8 cellular contexts compared by ENCODE assay signal in the genomic region with DNA sequence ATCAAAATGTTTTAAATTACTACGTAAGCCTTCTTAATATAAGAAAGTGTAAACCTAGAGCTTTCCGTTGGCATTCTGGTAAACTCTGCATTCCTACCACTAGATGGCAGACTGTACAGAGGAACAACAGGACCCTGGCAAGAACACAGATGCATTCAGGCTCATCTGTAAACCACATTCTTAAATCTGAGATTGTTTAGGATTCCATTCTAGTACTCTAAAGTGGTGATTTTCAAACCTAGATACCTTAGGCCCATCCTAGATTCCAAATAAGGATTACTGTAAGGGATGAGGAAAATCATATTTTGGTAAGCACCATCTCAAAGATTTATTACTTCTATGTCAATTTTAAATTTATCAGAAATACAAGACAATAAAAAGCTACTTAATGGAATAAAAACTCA. TPM values are rescaled to one million over a fixed set of nuclear protein-coding genes. Genes with fewer than 3 reads are reported as not detected.
DNase-seq lines count a peak whose midpoint lies in the region; ATAC-seq and TF ChIP-seq lines count a peak whose summit lies in the region.

No MANE protein-coding gene starts in this region.

- peaks cover 18% of the 10 kb centered on the region for H3K36me3 Mint-ChIP-seq in activated CD4-positive, alpha-beta T cell treated with anti-CD3 and anti-CD28 coated beads, Interleukin-2, amount 10 ng/mL, durations not matched to agents 24 days and 14 days (ENCODE audit: low read depth)
- H3K36me3 Mint-ChIP-seq in naive thymus-derived CD4-positive, alpha-beta T cell: peaks cover 0 to 3% (median 0%) of the 10 kb centered on the region in 5 donors

- DNase-seq in D341Med (ENCODE audit: low spot score): peak; percentile 67
- DNase-seq in NCI-H446 (lab: John Stamatoyannopoulos, UW): peak; percentile 59 to 81
- DNase-seq in activated CD4-positive, alpha-beta T cell treated with anti-CD3 and anti-CD28 coated beads, Interleukin-2, amount 10 ng/mL, durations not matched to agents 24 days and 14 days: peak; percentile 88
- DNase-seq in esophagus muscularis mucosa (ENCODE audit: extremely low spot score): no peak
- DNase-seq in naive thymus-derived CD4-positive, alpha-beta T cell: peak in 7 of 9 donors; percentile 63 to 79 (median 71)
- no peak for DNase-seq in posterior vena cava (ENCODE audit: low spot score)

- peak; percentile 83 to 87 (median 86) for TF ChIP-seq CTCF in esophagus muscularis mucosa (IDR thresholded peaks at IDR 0.05)

- peak overlapping the region; percentile 45 for H3K4me3 Mint-ChIP-seq in activated CD4-positive, alpha-beta T cell treated with anti-CD3 and anti-CD28 coated beads, Interleukin-2, amount 10 ng/mL, durations not matched to agents 24 days and 14 days
- peak overlapping the region in 4 of 10 donors; percentile 1 to 8 (median 5) for H3K4me3 Mint-ChIP-seq in naive thymus-derived CD4-positive, alpha-beta T cell

- H3K27ac Mint-ChIP-seq in activated CD4-positive, alpha-beta T cell treated with anti-CD3 and anti-CD28 coated beads, Interleukin-2, amount 10 ng/mL, durations not matched to agents 24 days and 14 days: peak overlapping the region; percentile 73
- H3K27ac Mint-ChIP-seq in naive thymus-derived CD4-positive, alpha-beta T cell: peak overlapping the region in 7 of 9 donors; percentile 11 to 68 (median 38)

- peaks cover 84 to 91% (median 89%) of the 10 kb centered on the region in 4 donors for H3K4me1 ChIP-seq in esophagus muscularis mucosa
- peaks cover 19 to 54% of the 10 kb centered on the region in 2 donors for H3K4me1 ChIP-seq in naive thymus-derived CD4-positive, alpha-beta T cell (ENCODE audit: control insufficient read depth in 2 of 2, insufficient read depth in 2 of 2, low read length in 2 of 2)

- CTCF ChIA-PET in naive thymus-derived CD4-positive, alpha-beta T cell (lab: Charles Lee): interaction anchor here (0.5 to 4.5 kb wide), 17 partner anchors 9 to 348 kb away, joined by 3 to 94 read pairs (median 4); a partner anchor contains a TSS

- H3K36me3 ChIP-seq in esophagus muscularis mucosa: no peaks in the 10 kb centered on the region
- H3K36me3 ChIP-seq in naive thymus-derived CD4-positive, alpha-beta T cell (ENCODE audit: control insufficient read depth in 2 of 3, insufficient read depth in 3 of 3, low read length in 3 of 3): no peaks in the 10 kb centered on the region

- WGBS in esophagus muscularis mucosa: 0% methylated on average over 2 of the region's 2 CpGs

- peak; percentile 74 for ATAC-seq in GM19043 (IDR thresholded peaks at IDR 0.05; ENCODE audit: low read depth, unreplicated experiment)
- peak; percentile 69 for ATAC-seq in HG03342 (IDR thresholded peaks at IDR 0.05; ENCODE audit: unreplicated experiment)
- peak; percentile 98 for ATAC-seq in naive thymus-derived CD4-positive, alpha-beta T cell

- H3K4me3 ChIP-seq in esophagus muscularis mucosa: peak overlapping the region; percentile 20 to 49 (median 31)
- H3K4me3 ChIP-seq in naive thymus-derived CD4-positive, alpha-beta T cell (ENCODE audit: low read length): no peak overlapping the region

- TF ChIP-seq POLR2A in esophagus muscularis mucosa (IDR thresholded peaks at IDR 0.05; ENCODE audit: low read depth): no peak

- H3K27ac ChIP-seq in esophagus muscularis mucosa (replicated peaks in 1 of 4): peak overlapping the region; percentile 54 to 70 (median 68)
- H3K27ac ChIP-seq in naive thymus-derived CD4-positive, alpha-beta T cell (ENCODE audit: low read depth, low read length): peak overlapping the region; percentile 20

- H3K9me3 Mint-ChIP-seq in activated CD4-positive, alpha-beta T cell treated with anti-CD3 and anti-CD28 coated beads, Interleukin-2, amount 10 ng/mL, durations not matched to agents 24 days and 14 days: no peaks in the 10 kb centered on the region
- no peaks in the 10 kb centered on the region for H3K9me3 Mint-ChIP-seq in naive thymus-derived CD4-positive, alpha-beta T cell

- H3K27me3 ChIP-seq in esophagus muscularis mucosa: no peaks in the 10 kb centered on the region
- no peaks in the 10 kb centered on the region for H3K27me3 ChIP-seq in naive thymus-derived CD4-positive, alpha-beta T cell (ENCODE audit: control insufficient read depth in 2 of 2, insufficient read depth in 2 of 2, low read length in 2 of 2)

- TF ChIP-seq EP300 in esophagus muscularis mucosa (IDR thresholded peaks at IDR 0.05): no peak

- H3K27me3 Mint-ChIP-seq in activated CD4-positive, alpha-beta T cell treated with anti-CD3 and anti-CD28 coated beads, Interleukin-2, amount 10 ng/mL, durations not matched to agents 24 days and 14 days: no peaks in the 10 kb centered on the region
- no peaks in the 10 kb centered on the region for H3K27me3 Mint-ChIP-seq in naive thymus-derived CD4-positive, alpha-beta T cell

- H3K4me1 Mint-ChIP-seq in activated CD4-positive, alpha-beta T cell treated with anti-CD3 and anti-CD28 coated beads, Interleukin-2, amount 10 ng/mL, durations not matched to agents 24 days and 14 days: peaks cover 57% of the 10 kb centered on the region
- peaks cover 49 to 73% (median 67%) of the 10 kb centered on the region in 7 donors for H3K4me1 Mint-ChIP-seq in naive thymus-derived CD4-positive, alpha-beta T cell

- intact Hi-C loops in activated CD4-positive, alpha-beta T cell treated with anti-CD3 and anti-CD28 coated beads, Interleukin-2, amount 10 ng/mL, durations not matched to agents 24 days and 14 days (cut with micrococcal nuclease): loop anchor here (1.0 to 10.0 kb wide), 8 partner anchors 96 to 763 kb away; a partner anchor contains a TSS
- intact Hi-C loops in esophagus muscularis mucosa (cut with DNase I): loop anchor here (2.0 to 10.0 kb wide), 3 partner anchors 155 to 253 kb away; no protein-coding TSS in a partner anchor
- intact Hi-C loops in naive thymus-derived CD4-positive, alpha-beta T cell (cut with micrococcal nuclease): loop anchor here (1.0 to 5.0 kb wide), 14 partner anchors 21 to 447 kb away; a partner anchor contains a TSS
- intact Hi-C loops in posterior vena cava (cut with DNase I): loop anchor here in 1 of 2 donors (5.0 kb wide), 1 partner anchor 140 kb away; no protein-coding TSS in a partner anchor

- POLR2A ChIA-PET in naive thymus-derived CD4-positive, alpha-beta T cell (lab: Charles Lee): interaction anchor here (0.6 to 2.4 kb wide), 4 partner anchors 15 to 257 kb away, joined by 3 to 16 read pairs (median 4); a partner anchor contains a TSS

- H3K9me3 ChIP-seq in esophagus muscularis mucosa: no peaks in the 10 kb centered on the region
- no peaks in the 10 kb centered on the region for H3K9me3 ChIP-seq in naive thymus-derived CD4-positive, alpha-beta T cell (ENCODE audit: control insufficient read depth in 2 of 3, low read length in 3 of 3)

RNA-seq across cellular contexts. Expression of a gene that starts 26.9 kb away (rescaled TPM):
- 141 and 156 TPM in 2 replicates for total RNA-seq in activated CD4-positive, alpha-beta T cell treated with anti-CD3 and anti-CD28 coated beads, Interleukin-2, amount 10 ng/mL, durations not matched to agents 24 days and 14 days
- total RNA-seq in esophagus muscularis mucosa: 100 to 1,000 TPM; 228 to 281 (median 266) TPM
- 100 to 1,000 TPM in 4 of 5 experiments, 10 to 100 TPM in 1; 96.7 to 230 (median 102) TPM for total RNA-seq in naive thymus-derived CD4-positive, alpha-beta T cell
- polyA plus RNA-seq in naive thymus-derived CD4-positive, alpha-beta T cell: 10 to 100 TPM; 14.6 to 16.1 TPM
- 100 to 1,000 TPM; 237 to 371 TPM for total RNA-seq in posterior vena cava

Comparison
In these comparisons a context has a peak if more than half of its experiments do, and no peak if none do; other contexts are left out.
1. DNase-seq: peak in D341Med (single experiment), NCI-H446 (2 of 2), activated CD4-positive, alpha-beta T cell treated with anti-CD3 and anti-CD28 coated beads, Interleukin-2, amount 10 ng/mL, durations not matched to agents 24 days and 14 days (single experiment) and naive thymus-derived CD4-positive, alpha-beta T cell (7 of 9); none in esophagus muscularis mucosa (single experiment) and posterior vena cava (single experiment).
2. Peak in every context shown above with its lines, with median percentiles within 50 percentile points of each other: ATAC-seq.